In genomic region chr4:145180298-145181090, GRCh38 we compare ENCODE assay signal across 8 cellular contexts. TPM values are rescaled to one million over a fixed set of nuclear protein-coding genes. Genes with fewer than 3 reads are reported as not detected.
DNase-seq lines count a peak whose midpoint lies in the region; ATAC-seq and TF ChIP-seq lines count a peak whose summit lies in the region.

Gene OTUD4, minus strand, starts transcription at chr4:145180589. Its CDS starts 616 bp downstream, at chr4:145179973.

- no peaks in the 10 kb centered on the region for H3K9me3 Mint-ChIP-seq in nephron progenitor cell
- H3K9me3 Mint-ChIP-seq in stimulated activated naive CD8-positive, alpha-beta T cell treated with anti-CD3 and anti-CD28 coated beads, Interleukin-15, amount 100 ng/mL, for 72 hours: no peaks in the 10 kb centered on the region

- peak within 1 kb of the TSS; percentile 99 for H3K27ac Mint-ChIP-seq in nephron progenitor cell
- peak within 1 kb of the TSS; percentile 96 to 98 for H3K27ac Mint-ChIP-seq in stimulated activated naive CD8-positive, alpha-beta T cell treated with anti-CD3 and anti-CD28 coated beads, Interleukin-15, amount 100 ng/mL, for 72 hours

- H3K36me3 ChIP-seq in ES-I3 (ENCODE audit: insufficient read depth, low read length) (no peaks in the 10 kb centered on the region), H7 (replicated peaks; ENCODE audit: control insufficient read depth, insufficient read depth, low read length) (no peaks in the 10 kb centered on the region)

- H3K4me3 ChIP-seq in H7 (ENCODE audit: insufficient read depth, low read depth, low read length): peak within 1 kb of the TSS; percentile 80

- DNase-seq in H7: peak; percentile 95
- peak; percentile 88 for DNase-seq in M059J (ENCODE audit: low read depth)
- DNase-seq in SHP77 (lab: John Stamatoyannopoulos, UW): peak; percentile 71 to 84
- peak; percentile 98 for DNase-seq in activated effector memory CD4-positive, alpha-beta T cell treated with anti-CD3 and anti-CD28 coated beads, Interleukin-2, amount 50 U/mL, for 16 hours
- DNase-seq in fibroblast of the conjunctiva (ENCODE audit: low read depth): peak; percentile 93
- peak; percentile 93 for DNase-seq in nephron progenitor cell
- DNase-seq in stimulated activated naive CD8-positive, alpha-beta T cell treated with anti-CD3 and anti-CD28 coated beads, Interleukin-15, amount 100 ng/mL, for 72 hours: peak; percentile 96 to 98

- H3K9me3 ChIP-seq in ES-I3 (ENCODE audit: control insufficient read depth, insufficient read depth, low read length): no peaks in the 10 kb centered on the region; the same call in 1 of the 2 replicates

- TF ChIP-seq CTCF in nephron progenitor cell (IDR thresholded peaks at IDR 0.05): no peak

- peaks cover 46% of the 10 kb centered on the region for H3K4me1 Mint-ChIP-seq in nephron progenitor cell
- H3K4me1 Mint-ChIP-seq in stimulated activated naive CD8-positive, alpha-beta T cell treated with anti-CD3 and anti-CD28 coated beads, Interleukin-15, amount 100 ng/mL, for 72 hours: peaks cover 24% of the 10 kb centered on the region

- H3K9ac ChIP-seq in ES-I3 (ENCODE audit: low read depth, low read length): peak within 1 kb of the TSS; percentile 75

- peak within 1 kb of the TSS; percentile 94 for H3K4me3 Mint-ChIP-seq in nephron progenitor cell
- peak within 1 kb of the TSS; percentile 86 to 95 for H3K4me3 Mint-ChIP-seq in stimulated activated naive CD8-positive, alpha-beta T cell treated with anti-CD3 and anti-CD28 coated beads, Interleukin-15, amount 100 ng/mL, for 72 hours

- H3K27me3 ChIP-seq in H7 (ENCODE audit: control insufficient read depth, insufficient read depth, low read length): no peaks in the 10 kb centered on the region; the same call in 1 of the 2 replicates

- no peaks in the 10 kb centered on the region for H3K36me3 Mint-ChIP-seq in nephron progenitor cell (ENCODE audit: low read depth)

- ATAC-seq in stimulated activated naive CD8-positive, alpha-beta T cell treated with anti-CD3 and anti-CD28 coated beads, Interleukin-15, amount 100 ng/mL, for 72 hours: peak; percentile 83

- H3K4me1 ChIP-seq in ES-I3 (ENCODE audit: insufficient read depth, low read length): peaks cover 12% of the 10 kb centered on the region; the same call in 1 of the 2 replicates

- H3K27me3 Mint-ChIP-seq in nephron progenitor cell (ENCODE audit: low read depth, poor library complexity): peaks cover 1% of the 10 kb centered on the region
- no peaks in the 10 kb centered on the region for H3K27me3 Mint-ChIP-seq in stimulated activated naive CD8-positive, alpha-beta T cell treated with anti-CD3 and anti-CD28 coated beads, Interleukin-15, amount 100 ng/mL, for 72 hours

RNA-seq across cellular contexts. Expression of gene OTUD4, which starts in this region (rescaled TPM):
- 16.4 and 23.6 TPM in 2 replicates for total RNA-seq in H7 (2014; rRNA removed; shearing (Covaris generic))
- 7.4 and 11.2 TPM in 2 replicates for total RNA-seq in M059J (2014; rRNA removed; shearing (Covaris generic))

Comparison
In these comparisons a context has a peak if more than half of its experiments do, and no peak if none do; other contexts are left out.
1. Peak in every context shown above with its lines: DNase-seq, ATAC-seq and H3K4me3 ChIP-seq.